8 cellular contexts compared by ENCODE assay signal in genomic region chr5:10577371-10578291, GRCh38. TPM values are rescaled to one million over a fixed set of nuclear protein-coding genes. Genes with fewer than 3 reads are reported as not detected.
DNase-seq lines count a peak whose midpoint lies in the region; ATAC-seq and TF ChIP-seq lines count a peak whose summit lies in the region.

No MANE protein-coding gene starts in this region.

- H3K27me3 ChIP-seq in mucosa of rectum (ENCODE audit: control insufficient read depth in 2 of 2, insufficient read depth in 2 of 2, low read length in 2 of 2) (no peaks in the 10 kb centered on the region), sigmoid colon (no peaks in the 10 kb centered on the region), hepatocyte (no peaks in the 10 kb centered on the region)

- H4K20me1 ChIP-seq in hepatocyte (ENCODE audit: insufficient read depth, poor library complexity, severe bottlenecking): no peaks in the 10 kb centered on the region

- H3K36me3 ChIP-seq in mucosa of rectum (ENCODE audit: control insufficient read depth in 2 of 2, insufficient read depth in 2 of 2, low read length in 2 of 2) (no peaks in the 10 kb centered on the region), sigmoid colon (no peaks in the 10 kb centered on the region), hepatocyte (replicated peaks; ENCODE audit: insufficient read depth, low read depth) (no peaks in the 10 kb centered on the region)

- intact Hi-C loops in sigmoid colon (cut with DNase I): no loop called here

- peak overlapping the region; percentile 11 to 13 for H3K27ac ChIP-seq in mucosa of rectum (ENCODE audit: low read depth in 2 of 2, low read length in 2 of 2)
- peak overlapping the region in 1 of 4 donors; percentile 31 for H3K27ac ChIP-seq in sigmoid colon
- H3K27ac ChIP-seq in hepatocyte: no peak overlapping the region

- H3K4me3 ChIP-seq in mucosa of rectum (ENCODE audit: low read length in 2 of 2) (no peak overlapping the region), sigmoid colon (no peak overlapping the region), hepatocyte (no peak overlapping the region)

- peaks cover 3% of the 10 kb centered on the region for H3K36me3 Mint-ChIP-seq in T-helper 17 cell (ENCODE audit: low read depth)

- DNase-seq in T-helper 17 cell (no peak), RKO (ENCODE audit: low spot score) (no peak), sigmoid colon (no peak), hepatocyte (ENCODE audit: low spot score) (no peak)
- DNase-seq in activated T-cell treated with anti-CD3 and anti-CD28 coated beads, Interleukin-2, amount 50 U/mL, for 1 hour: no peak

- H3K4me1 ChIP-seq in mucosa of rectum (ENCODE audit: control insufficient read depth in 2 of 2, insufficient read depth in 2 of 2, low read length in 2 of 2) (peaks cover 4 to 6% of the 10 kb centered on the region in 2 donors), sigmoid colon (peaks cover 0 to 7% (median 0%) of the 10 kb centered on the region in 4 donors), hepatocyte (ENCODE audit: insufficient read depth) (no peaks in the 10 kb centered on the region)

- H3K9me2 ChIP-seq in hepatocyte (replicated peaks; ENCODE audit: insufficient read depth): no peaks in the 10 kb centered on the region

- H3K27me3 Mint-ChIP-seq in T-helper 17 cell: no peaks in the 10 kb centered on the region

- peak overlapping the region; percentile 41 for H3K4me3 Mint-ChIP-seq in T-helper 17 cell

- no peak for TF ChIP-seq CTCF in sigmoid colon (IDR thresholded peaks at IDR 0.05)
- TF ChIP-seq CTCF in hepatocyte (IDR thresholded peaks at IDR 0.05; ENCODE audit: poor library complexity): no peak

- 72 to 76% methylated on average over 18 of the region's 18 CpGs for WGBS in sigmoid colon, 2 donors
- WGBS in hepatocyte (ENCODE audit: low lambda C conversion rate, missing lambda C conversion rate): 81% methylated on average over 18 of the region's 18 CpGs

- no peak overlapping the region for H2AFZ ChIP-seq in hepatocyte

- no peak for TF ChIP-seq EP300 in sigmoid colon (IDR thresholded peaks at IDR 0.05)

- H3K9ac ChIP-seq in mucosa of rectum (ENCODE audit: low read depth in 1 of 2, low read length in 2 of 2): no peak overlapping the region

- H3K27ac Mint-ChIP-seq in T-helper 17 cell: peak overlapping the region; percentile 57

- peaks cover 30% of the 10 kb centered on the region for H3K4me1 Mint-ChIP-seq in T-helper 17 cell

- no peaks in the 10 kb centered on the region for H3K79me2 ChIP-seq in hepatocyte

- H3K9me3 ChIP-seq in T-helper 17 cell (ENCODE audit: control insufficient read depth, low read length, poor library complexity, severe bottlenecking): no peaks in the 10 kb centered on the region
- no peaks in the 10 kb centered on the region for H3K9me3 ChIP-seq in mucosa of rectum (ENCODE audit: control insufficient read depth in 2 of 2, low read length in 2 of 2)
- no peaks in the 10 kb centered on the region for H3K9me3 ChIP-seq in sigmoid colon
- H3K9me3 ChIP-seq in hepatocyte (ENCODE audit: low read depth): no peaks in the 10 kb centered on the region

- ATAC-seq in GM18508 (IDR thresholded peaks at IDR 0.05; ENCODE audit: insufficient read depth, unreplicated experiment): peak; percentile 53
- peak; percentile 50 for ATAC-seq in HG02623 (IDR thresholded peaks at IDR 0.05; ENCODE audit: unreplicated experiment)
- ATAC-seq in T-helper 17 cell: no peak

- TF ChIP-seq POLR2A in sigmoid colon (IDR thresholded peaks at IDR 0.05): no peak

- H3K4me2 ChIP-seq in hepatocyte: no peak overlapping the region

RNA-seq across cellular contexts. Expression of gene ANKRD33B, which starts 13.8 kb away (rescaled TPM):
- total RNA-seq in T-helper 17 cell: 10 to 100 TPM in 1 of 2 donors, 1 to 10 TPM in 1; 5.3 to 13.9 TPM
- 1 to 10 TPM; 2.7 to 4.6 (median 3.6) TPM for total RNA-seq in sigmoid colon
- polyA plus RNA-seq in sigmoid colon: 1 to 10 TPM in 2 of 3 donors, under 1 TPM in 1; 0.23 to 2.1 (median 1.2) TPM
- total RNA-seq in hepatocyte: 2.0 and 2.3 TPM in 2 replicates
- 1.5 and 2.1 TPM in 2 replicates for polyA plus RNA-seq in hepatocyte
